21 cellular contexts compared by ENCODE assay signal in genomic region chr16:66581246-66581952, GRCh38. TPM values are rescaled to one million over a fixed set of nuclear protein-coding genes. Genes with fewer than 3 reads are reported as not detected.
DNase-seq lines count a peak whose midpoint lies in the region; ATAC-seq and TF ChIP-seq lines count a peak whose summit lies in the region.
"Had no signal": no experiment of that assay in that cellular context is flagged by ENCODE, and none has a peak within 500 bp of the region (broad histone marks: within the 10 kb centered on the region; RNA-seq: fewer than 3 reads in every experiment).

No MANE protein-coding gene starts in this region.

- no peaks in the 10 kb centered on the region for H3F3A ChIP-seq in PC-3 (ENCODE audit: low read length, unreplicated experiment)

- H3K9me3 ChIP-seq in ascending aorta (no peaks in the 10 kb centered on the region), parathyroid adenoma (ENCODE audit: control insufficient read depth, low read length) (no peaks in the 10 kb centered on the region), PC-3 (ENCODE audit: low read length) (no peaks in the 10 kb centered on the region)
- H3K9me3 ChIP-seq: stomach had no signal

- TF ChIP-seq POLR2A in GM18505 (IDR thresholded peaks at IDR 0.05; ENCODE audit: borderline replicate concordance, extremely low read depth, insufficient read depth, insufficient read length) = no peak

- H3K4me2 ChIP-seq in parathyroid adenoma (ENCODE audit: low read length) = peak overlapping the region; percentile 19
- no peak overlapping the region for H3K4me2 ChIP-seq in PC-3 (ENCODE audit: low read length)

- H3K27me3 ChIP-seq in ascending aorta (no peaks in the 10 kb centered on the region), parathyroid adenoma (ENCODE audit: control insufficient read depth, insufficient read depth, low read length) (no peaks in the 10 kb centered on the region), PC-3 (ENCODE audit: low read length) (no peaks in the 10 kb centered on the region)

- BruUV-seq in PC-3 (replicated peaks; lab: Mats Ljungman, UMichigan) = no TSS peak

- no peak overlapping the region for H3K4me3 ChIP-seq in ascending aorta
- no peak overlapping the region for H3K4me3 ChIP-seq in fibroblast of mammary gland (ENCODE audit: control insufficient read depth, low read depth, low read length)
- H3K4me3 ChIP-seq in parathyroid adenoma (ENCODE audit: low read depth, low read length) = no peak overlapping the region
- no peak overlapping the region for H3K4me3 ChIP-seq in PC-3 (ENCODE audit: low read length)
- H3K4me3 ChIP-seq: stomach had no signal

- H3K27ac ChIP-seq in ascending aorta (peak overlapping the region; percentile 34 to 57), parathyroid adenoma (peak overlapping the region; percentile 24), PC-3 (ENCODE audit: low read length) (no peak overlapping the region)
- H3K27ac ChIP-seq: stomach, WERI-Rb-1 had no signal

- ATAC-seq in GM18505 (IDR thresholded peaks at IDR 0.05; ENCODE audit: unreplicated experiment) = no peak
- no peak for ATAC-seq in PC-3
- ATAC-seq: activated CD8-positive, alpha-beta T cell treated with anti-CD3 and anti-CD28 coated beads for 36 hours had no signal

- H3K79me2 ChIP-seq in parathyroid adenoma (no peaks in the 10 kb centered on the region), PC-3 (ENCODE audit: low read length) (no peaks in the 10 kb centered on the region)

- no peaks in the 10 kb centered on the region for H3K9me2 ChIP-seq in PC-3 (replicated peaks; ENCODE audit: low read length)

- no peak for TF ChIP-seq CTCF in ascending aorta (IDR thresholded peaks at IDR 0.05)
- TF ChIP-seq CTCF in fibroblast of mammary gland (conservative IDR thresholded peaks at IDR 0.05; ENCODE audit: control insufficient read depth, insufficient read depth, low read depth, low read length) = no peak
- no peak for TF ChIP-seq CTCF in parathyroid adenoma (IDR thresholded peaks at IDR 0.05)
- TF ChIP-seq CTCF in PC-3 (conservative IDR thresholded peaks at IDR 0.05; ENCODE audit: low read depth, low read length) = no peak

- POLR2A ChIA-PET in PC-3 (lab: Charles Lee; ENCODE audit: unreplicated experiment) = no interaction called here

- H3K36me3 ChIP-seq in ascending aorta = no peaks in the 10 kb centered on the region
- no peaks in the 10 kb centered on the region for H3K36me3 ChIP-seq in parathyroid adenoma (ENCODE audit: control insufficient read depth, insufficient read depth, low read length)
- H3K36me3 ChIP-seq in PC-3 (ENCODE audit: low read depth, low read length) = no peaks in the 10 kb centered on the region
- H3K36me3 ChIP-seq: WERI-Rb-1 had no signal

- H3K9ac ChIP-seq in parathyroid adenoma = no peak overlapping the region
- no peak overlapping the region for H3K9ac ChIP-seq in PC-3 (ENCODE audit: low read length)

- peak; percentile 13 for DNase-seq in COLO829 (ENCODE audit: low spot score)
- no peak for DNase-seq in ascending aorta (ENCODE audit: low spot score in 2 of 2)
- DNase-seq in fibroblast of mammary gland (ENCODE audit: low read depth) = peak; percentile 52
- DNase-seq in PC-3 = no peak
- DNase-seq in NCI-H526 treated with DMSO at 0.1 percent for 48 hours (lab: John Stamatoyannopoulos, UW) = no peak
- DNase-seq in NCI-H2081 (lab: John Stamatoyannopoulos, UW) = no peak
- DNase-seq: activated CD8-positive, alpha-beta T cell treated with anti-CD3 and anti-CD28 coated beads for 36 hours; activated T-cell treated with anti-CD3 and anti-CD28 coated beads, Interleukin-2, amount 50 U/mL, for 48 hours; caudate nucleus; CD8-positive, alpha-beta memory T cell; effector memory CD4-positive, alpha-beta T cell; naive B cell; NCI-H187; Right ventricle myocardium superior; stomach; WERI-Rb-1 had no signal

- H4K20me1 ChIP-seq in PC-3 (ENCODE audit: low read length) = no peaks in the 10 kb centered on the region

- peaks cover 5 to 6% of the 10 kb centered on the region in 2 donors for H3K4me1 ChIP-seq in ascending aorta
- peaks cover 15% of the 10 kb centered on the region for H3K4me1 ChIP-seq in parathyroid adenoma
- peaks cover 18% of the 10 kb centered on the region for H3K4me1 ChIP-seq in PC-3 (ENCODE audit: insufficient read depth, low read length)

- intact Hi-C loops in ascending aorta (cut with DNase I) (no loop called here), PC-3 (cut with micrococcal nuclease) (no loop called here)

- CTCF ChIA-PET in PC-3 (lab: Charles Lee) = no interaction called here

- H2AFZ ChIP-seq in parathyroid adenoma (peak overlapping the region; percentile 34), PC-3 (ENCODE audit: low read length) (no peak overlapping the region)

RNA-seq across cellular contexts. Expression of gene CMTM2, which starts 2.1 kb away (rescaled TPM):
- total RNA-seq in ascending aorta = not detected
- not detected in 2 replicates for total RNA-seq in PC-3 (2014; rRNA removed)
- total RNA-seq: HFFc6, M059J, NCI-H460, stomach had no signal

RNA-seq across cellular contexts. Expression of gene CMTM1, which starts 15.2 kb away (rescaled TPM):
- not detected for total RNA-seq in ascending aorta
- 0.92 and 1.4 TPM in 2 replicates for total RNA-seq in PC-3 (2014; rRNA removed)
- total RNA-seq: stomach had no signal

RNA-seq across cellular contexts. Expression of gene CMTM3, which starts 23.1 kb away (rescaled TPM):
- total RNA-seq in ascending aorta (42.6 TPM), PC-3 (2014; rRNA removed) (6.4 and 9.5 TPM in 2 replicates)

RNA-seq across cellular contexts. Expression of gene CKLF, which starts 29.0 kb away (rescaled TPM):
- total RNA-seq in ascending aorta = not detected
- 47.9 and 49.7 TPM in 2 replicates for total RNA-seq in PC-3 (2014; rRNA removed)

RNA-seq across cellular contexts. Expression of gene TK2, which starts 31.5 kb away (rescaled TPM):
- 21.5 TPM for total RNA-seq in ascending aorta
- 8.3 and 14.1 TPM in 2 replicates for total RNA-seq in PC-3 (2014; rRNA removed)

Comparison
In these comparisons a context has a peak if more than half of its experiments do, and no peak if none do; other contexts are left out.
1. DNase-seq: peak in COLO829 (single experiment) and fibroblast of mammary gland (single experiment); none in ascending aorta (0 of 2), PC-3 (single experiment), NCI-H526 treated with DMSO at 0.1 percent for 48 hours (single experiment) and NCI-H2081 (0 of 2).